17 cellular contexts compared by ENCODE assay signal in the genomic region with DNA sequence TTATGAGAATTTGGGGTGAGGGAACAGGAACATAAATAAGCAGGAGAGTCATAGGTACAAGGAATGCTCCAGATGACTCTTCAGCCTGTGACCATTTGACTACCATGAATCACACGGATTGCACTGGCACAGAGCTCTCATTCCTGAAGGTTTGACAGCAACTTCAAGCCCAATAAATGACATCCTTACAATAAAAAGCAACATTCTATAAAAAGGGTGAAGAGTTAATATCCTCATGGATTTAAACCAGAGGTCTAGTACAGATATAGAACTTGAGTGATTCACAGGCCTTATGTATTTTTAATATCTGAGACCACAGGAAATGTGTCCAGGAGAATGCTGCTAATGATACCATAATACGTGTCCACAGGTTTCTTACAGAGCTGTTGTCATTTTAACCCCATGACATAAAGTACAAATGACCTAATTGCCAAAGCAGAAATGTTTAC.
DNase-seq lines count a peak whose midpoint lies in the region; ATAC-seq and TF ChIP-seq lines count a peak whose summit lies in the region.
"Had no signal": no experiment of that assay in that cellular context is flagged by ENCODE, and none has a peak within 500 bp of the region (broad histone marks: within the 10 kb centered on the region; RNA-seq: fewer than 3 reads in every experiment).

No MANE protein-coding gene starts in this region.

- CTCF ChIA-PET in activated CD4-positive, alpha-beta T cell treated with anti-CD3 and anti-CD28 coated beads, Interleukin-2, amount 10 ng/mL, durations not matched to agents 7 days and 5 days (lab: Charles Lee) = interaction anchor here (0.5 kb wide), 1 partner anchor 18 kb away, joined by 3 read pairs; no protein-coding TSS in a partner anchor

- H3K36me3 ChIP-seq in RWPE2 (ENCODE audit: low read depth) (no peaks in the 10 kb centered on the region), fibroblast of lung (ENCODE audit: control insufficient read depth, insufficient read depth, low read length) (no peaks in the 10 kb centered on the region)
- H3K36me3 ChIP-seq: esophagus squamous epithelium had no signal

- peaks cover 3% of the 10 kb centered on the region for H3K9me3 Mint-ChIP-seq in activated CD4-positive, alpha-beta T cell treated with anti-CD3 and anti-CD28 coated beads, Interleukin-2, amount 10 ng/mL, durations not matched to agents 7 days and 5 days
- H3K9me3 Mint-ChIP-seq: mesothelial cell of epicardium had no signal

- TF ChIP-seq CTCF in RWPE2 (IDR thresholded peaks at IDR 0.05; ENCODE audit: poor library complexity, severe bottlenecking) (no peak), fibroblast of lung (conservative IDR thresholded peaks at IDR 0.05 in 1 of 2, IDR thresholded peaks at IDR 0.05 in 1 of 2; ENCODE audit: low read depth in 1 of 2, low read length in 2 of 2) (no peak), retinal pigment epithelial cell (conservative IDR thresholded peaks at IDR 0.05; ENCODE audit: low read depth, low read length) (no peak)

- no peaks in the 10 kb centered on the region for H4K20me1 ChIP-seq in fibroblast of lung (ENCODE audit: control insufficient read depth, extremely low read depth, insufficient read depth, low read length)
- H4K20me1 ChIP-seq: BLaER1 treated with 17β-estradiol and CSF1 and Interleukin-3, amounts not matched to agents 10 nM and 100 nM had no signal

- H3K27me3 Mint-ChIP-seq in activated CD4-positive, alpha-beta T cell treated with anti-CD3 and anti-CD28 coated beads, Interleukin-2, amount 10 ng/mL, durations not matched to agents 7 days and 5 days = peaks cover 5% of the 10 kb centered on the region
- H3K27me3 Mint-ChIP-seq: IgD-negative memory B cell had no signal

- no peaks in the 10 kb centered on the region for H3K9me3 ChIP-seq in RWPE2 (ENCODE audit: severe bottlenecking)
- no peaks in the 10 kb centered on the region for H3K9me3 ChIP-seq in fibroblast of lung (ENCODE audit: control insufficient read depth, insufficient read depth, low read depth, low read length)
- H3K9me3 ChIP-seq: esophagus squamous epithelium had no signal

- H3K79me2 ChIP-seq in fibroblast of lung (ENCODE audit: control insufficient read depth, insufficient read depth, low read length) = no peaks in the 10 kb centered on the region

- no peak overlapping the region for H3K9ac ChIP-seq in fibroblast of lung (ENCODE audit: insufficient read depth, low read length)
- H3K9ac ChIP-seq: BLaER1 treated with 17β-estradiol and CSF1 and Interleukin-3, amounts not matched to agents 10 nM and 100 nM had no signal

- POLR2A ChIA-PET in activated CD4-positive, alpha-beta T cell treated with anti-CD3 and anti-CD28 coated beads, Interleukin-2, amount 10 ng/mL, durations not matched to agents 7 days and 5 days (lab: Charles Lee) = no interaction called here

- no peak overlapping the region for H3K4me3 Mint-ChIP-seq in activated CD4-positive, alpha-beta T cell treated with anti-CD3 and anti-CD28 coated beads, Interleukin-2, amount 10 ng/mL, durations not matched to agents 7 days and 5 days
- H3K4me3 Mint-ChIP-seq: activated naive CD8-positive, alpha-beta T cell treated with anti-CD3 and anti-CD28 coated beads for 36 hours; IgD-negative memory B cell; mesothelial cell of epicardium had no signal

- H3K27ac ChIP-seq in RWPE2 (ENCODE audit: poor library complexity, severe bottlenecking) (peak overlapping the region; percentile 22), fibroblast of lung (ENCODE audit: insufficient read depth, low read length) (no peak overlapping the region)
- H3K27ac ChIP-seq: BLaER1 treated with 17β-estradiol and CSF1 and Interleukin-3, amounts not matched to agents 10 nM and 100 nM; coronary artery; esophagus squamous epithelium had no signal

- DNase-seq in EH (ENCODE audit: low read depth) = peak; percentile 85
- no peak for DNase-seq in RWPE2 (ENCODE audit: low spot score)
- DNase-seq in fibroblast of lung (ENCODE audit: low read depth in 2 of 2) = peak; percentile 37 to 88
- DNase-seq in retinal pigment epithelial cell (ENCODE audit: low read depth) = peak; percentile 38
- no peak for DNase-seq in ureter (ENCODE audit: low spot score)
- no peak for DNase-seq in activated CD4-positive, alpha-beta T cell treated with anti-CD3 and anti-CD28 coated beads, Interleukin-2, amount 10 ng/mL, durations not matched to agents 7 days and 5 days
- DNase-seq in NCI-H2171 (lab: John Stamatoyannopoulos, UW) = no peak
- DNase-seq in OCI-M2 (lab: John Stamatoyannopoulos, UW; ENCODE audit: unreplicated experiment) = no peak
- DNase-seq: activated naive CD8-positive, alpha-beta T cell treated with anti-CD3 and anti-CD28 coated beads for 36 hours; esophagus squamous epithelium; NCI-H1105; occipital lobe had no signal

- no peak overlapping the region for H3K27ac Mint-ChIP-seq in activated CD4-positive, alpha-beta T cell treated with anti-CD3 and anti-CD28 coated beads, Interleukin-2, amount 10 ng/mL, durations not matched to agents 7 days and 5 days
- H3K27ac Mint-ChIP-seq: activated naive CD8-positive, alpha-beta T cell treated with anti-CD3 and anti-CD28 coated beads for 36 hours; IgD-negative memory B cell; mesothelial cell of epicardium had no signal

- no peak overlapping the region for H3K4me3 ChIP-seq in RWPE2 (ENCODE audit: severe bottlenecking)
- no peak overlapping the region for H3K4me3 ChIP-seq in fibroblast of lung (replicated peaks in 1 of 4; ENCODE audit: control extremely low read depth in 1 of 4, insufficient read depth in 1 of 4, low read depth in 3 of 4, low read length in 4 of 4)
- no peak overlapping the region for H3K4me3 ChIP-seq in retinal pigment epithelial cell (ENCODE audit: low read length)
- H3K4me3 ChIP-seq: BLaER1 treated with 17β-estradiol and CSF1 and Interleukin-3, amounts not matched to agents 10 nM and 100 nM; coronary artery; esophagus squamous epithelium had no signal

- peak; percentile 90 for ATAC-seq in RWPE2 (ENCODE audit: low read depth)
- ATAC-seq: activated CD4-positive, CD25-positive, alpha-beta regulatory T cell treated with anti-CD3 and anti-CD28 coated beads, Interleukin-2, amount 50 U/mL, for 24 hours had no signal

- no peaks in the 10 kb centered on the region for H3K36me3 Mint-ChIP-seq in activated CD4-positive, alpha-beta T cell treated with anti-CD3 and anti-CD28 coated beads, Interleukin-2, amount 10 ng/mL, durations not matched to agents 7 days and 5 days (ENCODE audit: low read depth)
- H3K36me3 Mint-ChIP-seq: activated naive CD8-positive, alpha-beta T cell treated with anti-CD3 and anti-CD28 coated beads for 36 hours; IgD-negative memory B cell; mesothelial cell of epicardium had no signal

- H3K4me1 Mint-ChIP-seq in activated CD4-positive, alpha-beta T cell treated with anti-CD3 and anti-CD28 coated beads, Interleukin-2, amount 10 ng/mL, durations not matched to agents 7 days and 5 days = no peaks in the 10 kb centered on the region
- H3K4me1 Mint-ChIP-seq: activated naive CD8-positive, alpha-beta T cell treated with anti-CD3 and anti-CD28 coated beads for 36 hours; IgD-negative memory B cell; mesothelial cell of epicardium had no signal

- H3K27me3 ChIP-seq in RWPE2 (ENCODE audit: insufficient read depth, poor library complexity, severe bottlenecking) (no peaks in the 10 kb centered on the region), fibroblast of lung (ENCODE audit: control insufficient read depth, insufficient read depth, low read length) (no peaks in the 10 kb centered on the region)
- H3K27me3 ChIP-seq: BLaER1 treated with 17β-estradiol and CSF1 and Interleukin-3, amounts not matched to agents 10 nM and 100 nM; esophagus squamous epithelium had no signal

- H3K4me1 ChIP-seq in RWPE2 (ENCODE audit: insufficient read depth, poor library complexity, severe bottlenecking) (peaks cover 10% of the 10 kb centered on the region), fibroblast of lung (ENCODE audit: control insufficient read depth, extremely low read depth, insufficient read depth, low read length) (no peaks in the 10 kb centered on the region)

- no peak overlapping the region for H2AFZ ChIP-seq in fibroblast of lung (ENCODE audit: low read length)

- H3K4me2 ChIP-seq in fibroblast of lung (ENCODE audit: extremely low read depth, insufficient read depth, low read length) = no peak overlapping the region
- H3K4me2 ChIP-seq: BLaER1 treated with 17β-estradiol and CSF1 and Interleukin-3, amounts not matched to agents 10 nM and 100 nM had no signal

Comparison
In these comparisons a context has a peak if more than half of its experiments do, and no peak if none do; other contexts are left out.
1. DNase-seq: peak in EH (single experiment), fibroblast of lung (2 of 2) and retinal pigment epithelial cell (single experiment); none in RWPE2 (single experiment), ureter (single experiment), activated CD4-positive, alpha-beta T cell treated with anti-CD3 and anti-CD28 coated beads, Interleukin-2, amount 10 ng/mL, durations not matched to agents 7 days and 5 days (single experiment), NCI-H2171 (single experiment) and OCI-M2 (single experiment).